12 cellular contexts compared by ENCODE assay signal in the genomic region with DNA sequence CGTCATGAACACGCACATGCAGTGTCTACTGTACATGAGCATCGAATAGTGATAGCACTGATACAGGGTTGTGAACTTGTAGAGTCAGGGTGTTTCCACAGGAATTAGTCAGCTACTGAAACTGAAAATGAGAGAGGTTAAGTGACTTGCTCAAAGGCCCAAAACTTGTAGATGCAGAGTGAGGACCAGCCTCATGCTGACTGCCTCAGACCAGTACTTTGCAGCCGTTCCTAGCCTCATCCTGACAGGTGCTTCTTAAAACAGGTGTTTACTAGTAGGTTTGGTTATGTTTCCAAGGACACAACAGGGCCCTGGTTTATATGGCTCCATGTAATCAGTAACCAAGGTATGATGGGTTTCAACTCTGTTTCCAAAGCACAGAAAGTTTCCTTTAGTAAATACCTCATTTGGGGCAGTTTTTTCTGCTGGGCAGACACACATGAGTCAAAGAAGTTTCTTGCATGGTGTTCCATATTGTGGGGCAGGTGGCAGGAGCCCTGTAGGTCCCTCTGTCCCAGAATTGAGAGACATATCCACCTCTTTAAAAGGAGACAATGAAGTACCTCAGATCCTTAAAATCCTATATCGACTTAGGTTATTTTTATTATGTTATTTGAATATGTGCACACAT. TPM values are rescaled to one million over a fixed set of nuclear protein-coding genes. Genes with fewer than 3 reads are reported as not detected.
A peak's percentile ranks its signal among the peaks of the same experiment; 100 is the strongest.
DNase-seq lines count a peak whose midpoint lies in the region; ATAC-seq lines count a peak whose summit lies in the region.
"Had no signal": no experiment of that assay in that cellular context is flagged by ENCODE, and none has a peak within 500 bp of the region (broad histone marks: within the 10 kb centered on the region; RNA-seq: fewer than 3 reads in every experiment).

No MANE protein-coding gene starts in this region.

- H3K27me3 Mint-ChIP-seq in stimulated activated naive CD8-positive, alpha-beta T cell treated with anti-CD3 and anti-CD28 coated beads, Interleukin-15, amount 100 ng/mL, for 72 hours, result no peaks in the 10 kb centered on the region

- peak; percentile 98 for ATAC-seq in HG02571 (IDR thresholded peaks at IDR 0.05; ENCODE audit: unreplicated experiment)
- ATAC-seq in HG03457 (IDR thresholded peaks at IDR 0.05; ENCODE audit: unreplicated experiment), result peak; percentile 96
- ATAC-seq in stimulated activated naive CD8-positive, alpha-beta T cell treated with anti-CD3 and anti-CD28 coated beads, Interleukin-15, amount 100 ng/mL, for 72 hours, result peak; percentile 98
- ATAC-seq: gastroesophageal sphincter; naive thymus-derived CD4-positive, alpha-beta T cell; Panc1 had no signal

- H3K9me3 Mint-ChIP-seq in stimulated activated naive CD8-positive, alpha-beta T cell treated with anti-CD3 and anti-CD28 coated beads, Interleukin-15, amount 100 ng/mL, for 72 hours, result no peaks in the 10 kb centered on the region
- H3K9me3 Mint-ChIP-seq: naive thymus-derived CD4-positive, alpha-beta T cell had no signal

- peaks cover 19% of the 10 kb centered on the region for H3K4me1 Mint-ChIP-seq in stimulated activated naive CD8-positive, alpha-beta T cell treated with anti-CD3 and anti-CD28 coated beads, Interleukin-15, amount 100 ng/mL, for 72 hours

- H3K27ac Mint-ChIP-seq in stimulated activated naive CD8-positive, alpha-beta T cell treated with anti-CD3 and anti-CD28 coated beads, Interleukin-15, amount 100 ng/mL, for 72 hours, result no peak overlapping the region

- peak; percentile 30 for DNase-seq in stimulated activated CD4-positive, alpha-beta T cell treated with anti-CD3 and anti-CD28 coated beads, Interleukin-15, amount 100 ng/mL, for 24 hours
- DNase-seq in stimulated activated CD4-positive, alpha-beta T cell treated with anti-CD3 and anti-CD28 coated beads, Interleukin-4, amount 100 ng/mL, for 4 hours, result no peak
- DNase-seq in stimulated activated naive CD8-positive, alpha-beta T cell treated with anti-CD3 and anti-CD28 coated beads, Interleukin-15, amount 100 ng/mL, for 72 hours, result peak; percentile 28 to 35
- DNase-seq in cerebellum (ENCODE audit: low spot score), result no peak
- DNase-seq in cortex of kidney (lab: John Stamatoyannopoulos, UW), result no peak
- DNase-seq in NCI-H82 (lab: John Stamatoyannopoulos, UW), result no peak
- DNase-seq: naive thymus-derived CD4-positive, alpha-beta T cell; uterus had no signal

- no peak overlapping the region for H3K4me3 Mint-ChIP-seq in stimulated activated naive CD8-positive, alpha-beta T cell treated with anti-CD3 and anti-CD28 coated beads, Interleukin-15, amount 100 ng/mL, for 72 hours
- H3K4me3 Mint-ChIP-seq: naive thymus-derived CD4-positive, alpha-beta T cell had no signal

RNA-seq across cellular contexts. Expression of a gene that starts 16.0 kb away (rescaled TPM):
- 21.1 TPM for total RNA-seq in cerebellum

Comparison
In these comparisons a context has a peak if more than half of its experiments do, and no peak if none do; other contexts are left out.
1. DNase-seq: peak in stimulated activated CD4-positive, alpha-beta T cell treated with anti-CD3 and anti-CD28 coated beads, Interleukin-15, amount 100 ng/mL, for 24 hours (single experiment) and stimulated activated naive CD8-positive, alpha-beta T cell treated with anti-CD3 and anti-CD28 coated beads, Interleukin-15, amount 100 ng/mL, for 72 hours (2 of 2); none in stimulated activated CD4-positive, alpha-beta T cell treated with anti-CD3 and anti-CD28 coated beads, Interleukin-4, amount 100 ng/mL, for 4 hours (0 of 2), cerebellum (single experiment), cortex of kidney (single experiment) and NCI-H82 (single experiment).
2. Peak in every context shown above with its lines, with median percentiles within 50 percentile points of each other: ATAC-seq.